25 cellular contexts compared by ENCODE assay signal in the genomic region with DNA sequence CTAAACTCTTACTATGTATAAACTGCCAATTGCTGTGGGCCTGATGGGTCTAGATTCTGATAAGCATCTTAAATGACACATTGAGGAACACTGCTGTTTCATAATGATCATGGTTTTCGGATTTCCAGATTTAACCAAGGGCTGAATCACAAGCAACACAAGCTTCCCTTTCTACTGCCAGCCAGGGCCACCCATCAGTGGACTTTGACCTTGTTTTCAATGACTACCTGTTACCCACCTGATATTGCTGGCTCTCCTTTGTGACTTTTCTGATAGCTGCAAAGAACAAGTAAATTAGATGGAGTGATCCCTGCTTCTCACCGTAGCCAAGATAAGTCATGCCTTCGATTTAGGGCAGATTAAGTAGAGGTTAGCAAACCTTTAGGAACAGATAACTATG.
"Had no signal": no experiment of that assay in that cellular context is flagged by ENCODE, and none has a peak within 500 bp of the region (broad histone marks: within the 10 kb centered on the region; RNA-seq: fewer than 3 reads in every experiment).

No MANE protein-coding gene starts in this region.

- H3K36me3 ChIP-seq: SJSA1 had no signal

- FAIRE-seq: K562, RCC 7860 had no signal

- H3K4me3 ChIP-seq: K562, SJSA1, SK-N-MC had no signal

- H3K9me3 ChIP-seq: SJSA1 had no signal

- DNase-seq: Kasumi-1, NCI-H1092, NCI-H1105 treated with DMSO at 0.1 percent for 48 hours, NCI-H1417 treated with DMSO at 0.1 percent for 48 hours, NCI-H146, NCI-H1694 treated with DMSO at 0.1 percent for 48 hours, NCI-H1930, NCI-H2081, NCI-H2107, NCI-H226, NCI-H446, NCI-H510A, NCI-H524 treated with DMSO at 0.1 percent for 48 hours, NCI-H69, NCI-H774, Right ventricle myocardium superior, RPMI8226, SIG-M5, T-cell had no signal

- H3K9ac ChIP-seq: KMS-11 had no signal

- H3K4me1 ChIP-seq: SJSA1 had no signal

- ATAC-seq: K562, T-cell had no signal

- H3K4me2 ChIP-seq: KMS-11 had no signal

- H3K27ac ChIP-seq: HL-60, KMS-11, SJSA1, SK-N-MC had no signal
